Comparison of ENCODE assay signal across 8 cellular contexts in genomic region chr10:72340510-72340895, GRCh38. TPM values are rescaled to one million over a fixed set of nuclear protein-coding genes. Genes with fewer than 3 reads are reported as not detected.
DNase-seq lines count a peak whose midpoint lies in the region; ATAC-seq and TF ChIP-seq lines count a peak whose summit lies in the region.

No MANE protein-coding gene starts in this region.

- no peaks in the 10 kb centered on the region for H3K27me3 Mint-ChIP-seq in central memory CD8-positive, alpha-beta T cell
- no peaks in the 10 kb centered on the region for H3K27me3 Mint-ChIP-seq in stimulated activated memory B cell treated with anti-CD40 and anti-IgM and Interleukin-4, amounts not matched to agents 10 μg/mL and 1 μg/mL and 100 μg/mL, for 72 hours

- H3K9me3 Mint-ChIP-seq in central memory CD8-positive, alpha-beta T cell, result no peaks in the 10 kb centered on the region
- no peaks in the 10 kb centered on the region for H3K9me3 Mint-ChIP-seq in stimulated activated memory B cell treated with anti-CD40 and anti-IgM and Interleukin-4, amounts not matched to agents 10 μg/mL and 1 μg/mL and 100 μg/mL, for 72 hours

- H3K27ac ChIP-seq in liver (ENCODE audit: low read depth in 1 of 2, low read length in 2 of 2), result no peak overlapping the region

- H3K9me3 ChIP-seq in liver (ENCODE audit: control insufficient read depth in 4 of 4, low read length in 3 of 4), result no peaks in the 10 kb centered on the region

- DNase-seq in EL (peak; percentile 57), KBM-7 (peak; percentile 79), kidney glomerular epithelial cell (lab: John Stamatoyannopoulos, UW) (no peak)
- DNase-seq in activated CD4-positive, CD25-positive, alpha-beta regulatory T cell treated with anti-CD3 and anti-CD28 coated beads, Interleukin-2, amount 50 U/mL, for 72 hours, result peak; percentile 85
- DNase-seq in central memory CD8-positive, alpha-beta T cell (ENCODE audit: low spot score in 2 of 2), result peak; percentile 67 to 80

- peak; percentile 77 to 92 for TF ChIP-seq RAD21 in liver (IDR thresholded peaks at IDR 0.05)

- 61% methylated on average over 15 of the region's 15 CpGs for WGBS in liver

- peaks cover 39% of the 10 kb centered on the region for H3K4me1 Mint-ChIP-seq in central memory CD8-positive, alpha-beta T cell
- H3K4me1 Mint-ChIP-seq in stimulated activated memory B cell treated with anti-CD40 and anti-IgM and Interleukin-4, amounts not matched to agents 10 μg/mL and 1 μg/mL and 100 μg/mL, for 72 hours, result peaks cover 47% of the 10 kb centered on the region

- no peak overlapping the region for H3K4me3 Mint-ChIP-seq in central memory CD8-positive, alpha-beta T cell
- H3K4me3 Mint-ChIP-seq in stimulated activated memory B cell treated with anti-CD40 and anti-IgM and Interleukin-4, amounts not matched to agents 10 μg/mL and 1 μg/mL and 100 μg/mL, for 72 hours, result no peak overlapping the region

- no peak overlapping the region for H3K4me3 ChIP-seq in liver (ENCODE audit: low read depth in 1 of 3, low read length in 3 of 3)

- peaks cover 26% of the 10 kb centered on the region for H3K36me3 Mint-ChIP-seq in central memory CD8-positive, alpha-beta T cell (ENCODE audit: insufficient read depth)
- peaks cover 53% of the 10 kb centered on the region for H3K36me3 Mint-ChIP-seq in stimulated activated memory B cell treated with anti-CD40 and anti-IgM and Interleukin-4, amounts not matched to agents 10 μg/mL and 1 μg/mL and 100 μg/mL, for 72 hours

- no peak overlapping the region for H3K27ac Mint-ChIP-seq in central memory CD8-positive, alpha-beta T cell (ENCODE audit: low read depth)
- peak overlapping the region; percentile 67 for H3K27ac Mint-ChIP-seq in stimulated activated memory B cell treated with anti-CD40 and anti-IgM and Interleukin-4, amounts not matched to agents 10 μg/mL and 1 μg/mL and 100 μg/mL, for 72 hours

- in situ Hi-C loops in KBM-7 (cut with MboI; ENCODE audit: low pct_unique_long_range_greater_than_20kb, low sequenced_read_pairs), result loop anchor here (25.0 kb wide), 3 partner anchors 203 to 1003 kb away; no protein-coding TSS in a partner anchor

- peak; percentile 90 for TF ChIP-seq CTCF in liver (IDR thresholded peaks at IDR 0.05; ENCODE audit: low read depth, low read length, missing input control)

- H3K4me1 ChIP-seq in liver (ENCODE audit: control insufficient read depth in 4 of 4, insufficient read depth in 4 of 4, low read length in 3 of 4), result peaks cover 8 to 24% (median 16%) of the 10 kb centered on the region in 4 donors

- ATAC-seq in central memory CD8-positive, alpha-beta T cell (replicated peaks; ENCODE audit: extremely low read depth, poor library complexity, severe bottlenecking), result peak; percentile 37
- peak; percentile 62 for ATAC-seq in stimulated activated memory B cell treated with anti-CD40 and anti-IgM and Interleukin-4, amounts not matched to agents 10 μg/mL and 1 μg/mL and 100 μg/mL, for 72 hours
- ATAC-seq in HG02588 (IDR thresholded peaks at IDR 0.05; ENCODE audit: unreplicated experiment), result no peak

- H3K36me3 ChIP-seq in liver (ENCODE audit: control insufficient read depth in 4 of 4, insufficient read depth in 3 of 4, low read depth in 1 of 4, low read length in 3 of 4), result peaks cover 4 to 36% (median 17%) of the 10 kb centered on the region in 4 donors

- no peaks in the 10 kb centered on the region for H3K27me3 ChIP-seq in liver (ENCODE audit: control insufficient read depth in 4 of 4, insufficient read depth in 4 of 4, low read length in 3 of 4)

- no peak overlapping the region for H3K9ac ChIP-seq in liver (ENCODE audit: low read depth in 1 of 2, low read length in 2 of 2)

TF ChIP-seq in liver, 16 proteins besides CTCF, POLR2A, EP300 and RAD21:
- TF ChIP-seq REST (IDR thresholded peaks at IDR 0.05) (no peak), HNF4A (conservative IDR thresholded peaks at IDR 0.05) (no peak), TAF1 (conservative IDR thresholded peaks at IDR 0.05) (no peak), RXRA (IDR thresholded peaks at IDR 0.05) (no peak)
TF ChIP-seq in liver: peak in this region for 0.

RNA-seq across cellular contexts. Expression of gene DNAJB12, which starts 14.2 kb away (rescaled TPM):
- total RNA-seq in liver, result 10 to 100 TPM; 17.5 to 22.0 TPM
- 10 to 100 TPM; 15.9 to 20.3 TPM for polyA plus RNA-seq in liver
